Comparison of ENCODE assay signal across 1 cellular context in the genomic region with DNA sequence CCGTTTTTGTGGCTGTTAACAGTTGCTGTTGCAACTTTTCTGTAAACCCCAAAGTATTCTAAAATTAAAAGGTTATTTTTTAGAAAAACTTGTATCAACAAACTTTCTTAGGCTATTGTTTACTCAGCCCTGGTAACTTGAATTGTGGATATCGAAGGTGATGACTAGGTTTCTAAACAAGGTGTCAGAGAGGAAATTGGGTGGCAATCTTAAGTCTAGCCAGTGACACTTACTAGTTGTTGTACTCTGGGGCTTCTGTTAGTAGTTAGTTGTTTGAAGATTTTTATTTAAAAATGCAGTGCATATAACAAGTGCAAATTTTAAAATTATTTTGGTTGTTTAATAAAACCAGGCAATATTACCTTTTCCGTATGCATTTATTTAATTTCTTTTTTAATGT.
TF ChIP-seq lines count a peak whose summit lies in the region.

No MANE protein-coding gene starts in this region.

TF ChIP-seq in HepG2, 621 proteins besides CTCF, POLR2A, EP300 and RAD21:
- TF ChIP-seq PAX8 (CRISPR knock-in tag; IDR thresholded peaks at IDR 0.05; ENCODE audit: borderline replicate concordance) (no peak), ZNF383 (CRISPR knock-in tag; IDR thresholded peaks at IDR 0.05; ENCODE audit: borderline replicate concordance) (no peak), FOXK2 (IDR thresholded peaks at IDR 0.05) (no peak), MED1 (CRISPR knock-in tag; IDR thresholded peaks at IDR 0.05) (no peak), PAXIP1 (CRISPR knock-in tag; conservative IDR thresholded peaks at IDR 0.05) (no peak), ZNF124 (CRISPR knock-in tag; IDR thresholded peaks at IDR 0.05) (no peak), ZNF276 (CRISPR knock-in tag; IDR thresholded peaks at IDR 0.05; ENCODE audit: low read depth) (no peak), SNAPC2 (CRISPR knock-in tag; IDR thresholded peaks at IDR 0.05) (no peak), ZNF543 (CRISPR knock-in tag; IDR thresholded peaks at IDR 0.05) (no peak), EZH2 (conservative IDR thresholded peaks at IDR 0.05; ENCODE audit: low read depth, low read length) (no peak), ZNF329 (CRISPR knock-in tag; IDR thresholded peaks at IDR 0.05; ENCODE audit: low read depth) (no peak), FLYWCH1 (CRISPR knock-in tag; IDR thresholded peaks at IDR 0.05) (no peak)
- TF ChIP-seq, protein P1, sequence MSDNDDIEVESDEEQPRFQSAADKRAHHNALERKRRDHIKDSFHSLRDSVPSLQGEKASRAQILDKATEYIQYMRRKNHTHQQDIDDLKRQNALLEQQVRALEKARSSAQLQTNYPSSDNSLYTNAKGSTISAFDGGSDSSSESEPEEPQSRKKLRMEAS (IDR thresholded peaks at IDR 0.05): no peak
TF ChIP-seq in HepG2: peak in this region for 0.
